11 cellular contexts compared by ENCODE assay signal in the genomic region with DNA sequence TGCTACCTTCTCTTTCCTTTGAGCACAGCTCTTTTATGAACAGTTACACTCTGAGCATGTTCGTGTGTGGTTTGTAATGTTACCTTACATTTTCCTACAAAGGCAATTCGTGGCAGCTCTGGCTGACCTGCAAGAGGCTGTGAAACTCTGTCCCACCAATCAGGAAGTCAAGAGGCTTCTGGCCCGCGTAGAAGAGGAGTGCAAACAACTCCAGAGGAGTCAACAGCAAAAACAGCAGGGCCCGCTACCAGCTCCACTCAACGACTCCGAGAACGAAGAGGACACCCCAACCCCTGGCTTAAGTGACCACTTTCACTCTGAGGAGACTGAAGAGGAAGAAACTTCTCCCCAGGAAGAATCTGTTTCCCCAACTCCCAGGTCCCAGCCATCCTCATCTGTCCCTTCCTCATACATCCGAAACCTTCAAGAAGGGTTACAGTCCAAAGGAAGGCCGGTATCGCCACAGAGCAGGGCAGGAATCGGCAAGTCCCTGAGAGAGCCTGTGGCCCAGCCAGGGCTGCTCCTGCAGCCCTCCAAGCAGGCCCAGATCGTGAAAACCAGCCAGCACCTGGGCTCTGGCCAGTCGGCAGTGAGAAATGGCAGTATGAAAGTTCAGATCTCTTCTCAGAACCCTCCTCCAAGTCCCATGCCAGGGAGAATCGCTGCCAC.
"Had no signal": no experiment of that assay in that cellular context is flagged by ENCODE, and none has a peak within 500 bp of the region (broad histone marks: within the 10 kb centered on the region; RNA-seq: fewer than 3 reads in every experiment).

No MANE protein-coding gene starts in this region.

- H3K4me1 ChIP-seq: adrenal gland, body of pancreas, pancreas, tibial nerve had no signal

- H3K27me3 ChIP-seq: adrenal gland, body of pancreas, neural progenitor cell, pancreas, tibial nerve had no signal

- DNase-seq: activated CD4-positive, alpha-beta T cell treated with anti-CD3 and anti-CD28 coated beads for 48 hours; activated naive CD4-positive, alpha-beta T cell treated with anti-CD3 and anti-CD28 coated beads, Interleukin-2, amount 50 U/mL, for 16 hours; adrenal gland; body of pancreas; cerebellar nuclear complex; hippocampal formation; pancreas; small intestine had no signal

- ATAC-seq: body of pancreas, pancreas, WTC11 had no signal

- H3K9me3 ChIP-seq: adrenal gland, body of pancreas, pancreas, tibial nerve had no signal

- H3K36me3 ChIP-seq: neural progenitor cell had no signal

- H3K27ac ChIP-seq: adrenal gland, body of pancreas, neural progenitor cell, pancreas, tibial nerve had no signal

- H3K4me3 ChIP-seq: adrenal gland, body of pancreas, neural progenitor cell, pancreas, tibial nerve had no signal
